In the genomic region with DNA sequence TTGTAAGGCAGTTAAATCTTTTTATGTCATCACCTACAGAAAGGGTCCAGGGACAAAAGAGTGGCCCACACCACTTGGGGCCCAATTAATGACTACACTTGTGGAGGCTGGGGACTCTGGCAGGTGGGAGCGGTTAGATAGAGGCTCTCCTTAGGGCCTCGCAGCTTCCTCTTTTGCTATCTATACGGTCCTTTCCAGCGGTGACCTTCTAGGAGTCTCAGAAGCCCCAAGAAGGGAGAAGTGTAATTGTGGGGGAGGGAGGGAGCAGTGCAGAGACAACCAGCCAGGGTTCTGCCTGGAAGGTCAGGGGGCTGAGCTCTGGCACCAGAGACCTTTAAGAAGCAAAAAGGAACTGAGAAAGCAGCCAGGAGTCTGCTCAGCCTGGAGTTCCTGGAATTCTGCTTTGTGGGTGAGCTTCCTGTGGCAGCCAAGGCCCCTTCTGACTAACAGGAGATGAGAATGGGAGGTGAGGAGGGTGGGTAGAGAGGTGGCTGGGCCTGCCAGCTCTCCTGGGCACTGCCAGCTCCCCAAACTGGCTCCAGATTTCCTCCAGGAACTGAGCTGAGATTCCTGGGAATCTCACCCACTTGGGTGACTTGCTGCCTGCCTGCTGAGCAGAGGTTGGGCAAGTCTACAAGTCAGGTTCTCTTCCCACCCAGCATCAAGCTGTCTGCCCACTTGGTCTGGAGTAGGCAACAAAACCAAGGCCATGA, we compare ENCODE assay signal across 10 cellular contexts. TPM values are rescaled to one million over a fixed set of nuclear protein-coding genes. Genes with fewer than 3 reads are reported as not detected.
DNase-seq lines count a peak whose midpoint lies in the region; ATAC-seq, FAIRE-seq and TF ChIP-seq lines count a peak whose summit lies in the region.
"Had no signal": no experiment of that assay in that cellular context is flagged by ENCODE, and none has a peak within 500 bp of the region (broad histone marks: within the 10 kb centered on the region; RNA-seq: fewer than 3 reads in every experiment).

No MANE protein-coding gene starts in this region.

- no peak for TF ChIP-seq CTCF in heart right ventricle (IDR thresholded peaks at IDR 0.05)

- ATAC-seq in GM19351 (IDR thresholded peaks at IDR 0.05; ENCODE audit: unreplicated experiment): peak; percentile 59
- ATAC-seq in heart right ventricle: peak; percentile 30 to 52 (median 36)

- H3K27ac ChIP-seq in heart right ventricle: peak overlapping the region in 5 of 10 donors; percentile 5 to 68 (median 37)

- DNase-seq in A172 (ENCODE audit: low spot score) (peak; percentile 57), RCC 7860 (ENCODE audit: low spot score) (peak; percentile 19), heart right ventricle (no peak), NCI-H1105 (lab: John Stamatoyannopoulos, UW) (no peak), NAMALWA (ENCODE audit: low spot score) (no peak), cortex of kidney (lab: John Stamatoyannopoulos, UW) (no peak), cerebellum (ENCODE audit: low spot score) (no peak)
- DNase-seq: stimulated activated CD4-positive, alpha-beta T cell treated with anti-CD3 and anti-CD28 coated beads, Interleukin-4, amount 100 ng/mL, for 4 hours had no signal

- no peaks in the 10 kb centered on the region for H3K9me3 ChIP-seq in heart right ventricle
- H3K9me3 ChIP-seq: Caco-2 had no signal

- no peak overlapping the region for H3K4me3 ChIP-seq in heart right ventricle

- FAIRE-seq in RCC 7860 (lab: Jason Lieb, UNC): no peak

- intact Hi-C loops in heart right ventricle (cut with DNase I): no loop called here

- H3K27me3 ChIP-seq in heart right ventricle: no peaks in the 10 kb centered on the region

- 52 to 62% methylated on average over 4 of the region's 4 CpGs for WGBS in heart right ventricle, 2 donors

- peaks cover 4 to 32% (median 13%) of the 10 kb centered on the region in 9 donors for H3K4me1 ChIP-seq in heart right ventricle
- H3K4me1 ChIP-seq: Caco-2 had no signal

- no peaks in the 10 kb centered on the region for H3K36me3 ChIP-seq in heart right ventricle

RNA-seq across cellular contexts. Expression of a gene that starts 16.3 kb away (rescaled TPM):
- total RNA-seq in A172 (2014; rRNA removed; shearing (Covaris generic)): 24.8 and 35.5 TPM in 2 replicates
- total RNA-seq in heart right ventricle: 10 to 100 TPM in 9 of 10 donors, 1 to 10 TPM in 1; 6.7 to 24.1 (median 12.6) TPM
- 10 to 100 TPM in 1 of 2 donors, 1 to 10 TPM in 1; 7.9 to 15.9 TPM for polyA plus RNA-seq in heart right ventricle
- 3.5 TPM for total RNA-seq in cerebellum

Comparison
In these comparisons a context has a peak if more than half of its experiments do, and no peak if none do; other contexts are left out.
1. DNase-seq: peak in A172 (single experiment) and RCC 7860 (single experiment); none in heart right ventricle (0 of 2), NCI-H1105 (single experiment), NAMALWA (single experiment), cortex of kidney (single experiment) and cerebellum (single experiment).